ENCODE assay signal across 10 cellular contexts in the genomic region with DNA sequence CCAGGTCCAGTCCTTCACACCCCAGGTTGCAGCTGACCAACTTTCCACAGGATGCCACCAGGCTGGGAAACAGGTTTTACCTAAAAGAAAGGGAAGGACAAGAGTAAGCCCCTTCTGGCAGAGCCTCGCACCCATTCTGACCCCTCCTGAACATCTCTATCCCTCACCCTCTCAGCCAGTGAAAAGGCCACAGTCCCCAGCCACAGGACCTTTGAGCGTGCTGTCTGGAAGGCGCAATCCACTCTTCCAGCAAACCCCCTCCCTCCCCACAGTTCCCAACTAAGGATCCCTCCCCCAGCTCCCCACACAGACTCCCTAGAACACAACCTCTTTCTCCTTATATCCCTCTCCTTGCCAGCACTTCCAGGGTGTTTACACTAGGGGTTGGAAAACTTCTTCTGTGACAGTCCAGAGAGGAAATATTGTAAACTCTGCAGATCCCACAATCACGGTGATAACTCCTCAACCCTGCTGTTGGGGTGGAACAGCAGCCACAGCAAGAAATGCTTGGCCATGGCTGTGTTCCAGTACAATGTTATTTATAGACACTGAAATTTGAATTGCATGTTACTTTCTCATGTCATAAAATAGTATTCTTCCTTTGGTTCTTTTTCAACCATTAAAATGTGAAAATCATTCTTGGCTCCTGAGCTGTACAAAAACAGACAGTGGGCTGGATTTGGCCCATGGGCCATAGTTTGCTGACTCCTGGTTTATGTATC. TPM values are rescaled to one million over a fixed set of nuclear protein-coding genes. Genes with fewer than 3 reads are reported as not detected.
A peak's percentile ranks its signal among the peaks of the same experiment; 100 is the strongest.
DNase-seq lines count a peak whose midpoint lies in the region; FAIRE-seq and TF ChIP-seq lines count a peak whose summit lies in the region.
"Had no signal": no experiment of that assay in that cellular context is flagged by ENCODE, and none has a peak within 500 bp of the region (broad histone marks: within the 10 kb centered on the region; RNA-seq: fewer than 3 reads in every experiment).

No MANE protein-coding gene starts in this region.

- H3K9me3 ChIP-seq in Peyer's patch: no peaks in the 10 kb centered on the region
- no peaks in the 10 kb centered on the region for H3K9me3 ChIP-seq in mucosa of rectum (ENCODE audit: control insufficient read depth in 2 of 2, low read length in 2 of 2)
- no peaks in the 10 kb centered on the region for H3K9me3 ChIP-seq in tibial nerve
- no peaks in the 10 kb centered on the region for H3K9me3 ChIP-seq in adrenal gland (replicated peaks in 1 of 3)

- H3K27ac ChIP-seq in Peyer's patch (peak overlapping the region in 3 of 4 donors; percentile 20 to 68 (median 32)), mucosa of rectum (ENCODE audit: low read depth in 2 of 2, low read length in 2 of 2) (peak overlapping the region; percentile 13 to 23), tibial nerve (peak overlapping the region in 3 of 4 donors; percentile 22 to 63 (median 56)), adrenal gland (peak overlapping the region in 1 of 5 donors; percentile 43)

- intact Hi-C loops in adrenal gland (cut with DNase I): no loop called here
- intact Hi-C loops in head of caudate nucleus (cut with DNase I): loop anchor here (10.0 kb wide), 1 partner anchor 95 kb away; no protein-coding TSS in a partner anchor

- no peak for TF ChIP-seq EP300 in tibial nerve (IDR thresholded peaks at IDR 0.05)

- peak; percentile 23 for FAIRE-seq in endometrium (lab: Jason Lieb, UNC)
- FAIRE-seq: keratinocyte had no signal

- no peak for TF ChIP-seq CTCF in Peyer's patch (IDR thresholded peaks at IDR 0.05)
- no peak for TF ChIP-seq CTCF in tibial nerve (IDR thresholded peaks at IDR 0.05)
- TF ChIP-seq CTCF in adrenal gland (IDR thresholded peaks at IDR 0.05): no peak

- H3K4me3 ChIP-seq in Peyer's patch (no peak overlapping the region), mucosa of rectum (ENCODE audit: low read length in 2 of 2) (no peak overlapping the region), tibial nerve (no peak overlapping the region), adrenal gland (no peak overlapping the region)

- DNase-seq in Peyer's patch (no peak), tibial nerve (ENCODE audit: low spot score in 2 of 2) (peak in 1 of 2 donors; percentile 21), NCI-H2196 treated with DMSO at 0.1 percent for 48 hours (lab: John Stamatoyannopoulos, UW; ENCODE audit: unreplicated experiment) (no peak), adrenal gland (no peak), head of caudate nucleus (no peak)
- DNase-seq: activated naive CD4-positive, alpha-beta T cell treated with Interleukin-2 at 50 U/mL for 16 hours; NCI-H1436 treated with DMSO at 0.1 percent for 48 hours had no signal

- H3K4me1 ChIP-seq in Peyer's patch (peaks cover 0 to 17% (median 0%) of the 10 kb centered on the region in 4 donors), mucosa of rectum (ENCODE audit: control insufficient read depth in 2 of 2, insufficient read depth in 2 of 2, low read length in 2 of 2) (peaks cover 9 to 25% of the 10 kb centered on the region in 2 donors), tibial nerve (peaks cover 0 to 35% (median 4%) of the 10 kb centered on the region in 4 donors), adrenal gland (replicated peaks in 1 of 2) (peaks cover 0 to 11% of the 10 kb centered on the region in 2 donors)

- TF ChIP-seq POLR2A in Peyer's patch (IDR thresholded peaks at IDR 0.05) (no peak), tibial nerve (IDR thresholded peaks at IDR 0.05) (no peak), adrenal gland (IDR thresholded peaks at IDR 0.05) (no peak)

- no peaks in the 10 kb centered on the region for H3K27me3 ChIP-seq in Peyer's patch
- no peaks in the 10 kb centered on the region for H3K27me3 ChIP-seq in mucosa of rectum (ENCODE audit: control insufficient read depth in 2 of 2, insufficient read depth in 2 of 2, low read length in 2 of 2)
- H3K27me3 ChIP-seq in tibial nerve: no peaks in the 10 kb centered on the region
- H3K27me3 ChIP-seq in adrenal gland: no peaks in the 10 kb centered on the region

- no peak overlapping the region for H3K9ac ChIP-seq in mucosa of rectum (ENCODE audit: low read depth in 1 of 2, low read length in 2 of 2)

- WGBS in tibial nerve, 2 donors: 70% methylated on average over 4 of the region's 4 CpGs
- 72 to 81% (median 80%) methylated on average over 4 of the region's 4 CpGs for WGBS in adrenal gland, 4 donors

- H3K36me3 ChIP-seq in Peyer's patch: no peaks in the 10 kb centered on the region
- no peaks in the 10 kb centered on the region for H3K36me3 ChIP-seq in mucosa of rectum (ENCODE audit: control insufficient read depth in 2 of 2, insufficient read depth in 2 of 2, low read length in 2 of 2)
- no peaks in the 10 kb centered on the region for H3K36me3 ChIP-seq in tibial nerve
- no peaks in the 10 kb centered on the region for H3K36me3 ChIP-seq in adrenal gland (replicated peaks in 1 of 2)

RNA-seq across cellular contexts. Expression of a gene that starts 36.0 kb away (rescaled TPM):
- total RNA-seq in Peyer's patch: 10 to 100 TPM in 2 of 4 donors, 1 to 10 TPM in 2; 9.0 to 14.0 (median 11.4) TPM
- 10 to 100 TPM in 2 of 4 donors, 1 to 10 TPM in 2; 6.6 to 16.5 (median 9.7) TPM for total RNA-seq in tibial nerve
- 10 to 100 TPM in 5 of 8 donors, 1 to 10 TPM in 3; 3.7 to 14.3 (median 10.6) TPM for total RNA-seq in adrenal gland
- 10 to 100 TPM in 1 of 3 donors, 1 to 10 TPM in 2; 7.7 to 16.4 (median 8.1) TPM for polyA plus RNA-seq in adrenal gland
